ENCODE assay signal across 8 cellular contexts in the genomic region with DNA sequence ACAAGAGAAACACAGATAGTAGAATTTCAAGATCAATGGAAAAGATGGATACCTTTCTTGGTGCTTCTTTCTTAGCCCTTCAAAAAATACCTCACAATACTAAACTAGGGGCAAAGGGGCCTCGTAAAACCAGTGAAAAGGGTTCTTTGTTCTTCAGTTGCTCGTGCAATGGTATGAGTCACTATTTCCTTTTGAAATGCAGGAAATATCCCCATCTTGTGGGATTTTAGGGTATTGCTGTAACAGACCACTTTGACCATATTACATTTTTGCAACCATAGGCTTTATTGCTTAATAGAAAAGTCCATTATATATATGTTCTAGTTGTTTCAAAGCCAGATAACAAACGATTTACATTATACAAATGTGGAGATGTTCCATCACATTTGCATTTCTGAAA.
DNase-seq lines count a peak whose midpoint lies in the region; ATAC-seq and TF ChIP-seq lines count a peak whose summit lies in the region.

No MANE protein-coding gene starts in this region.

- H3K27ac Mint-ChIP-seq in natural killer cell: no peak overlapping the region
- H3K27ac Mint-ChIP-seq in activated naive CD4-positive, alpha-beta T cell treated with anti-CD3 and anti-CD28 coated beads, Interleukin-2, amount 10 ng/mL, durations not matched to agents 7 days and 5 days: no peak overlapping the region
- no peak overlapping the region for H3K27ac Mint-ChIP-seq in activated CD4-positive, alpha-beta memory T cell treated with anti-CD3 and anti-CD28 coated beads for 36 hours

- H3K36me3 ChIP-seq in BE2C (no peaks in the 10 kb centered on the region), body of pancreas (replicated peaks in 1 of 2; ENCODE audit: insufficient read depth in 1 of 2, low read depth in 2 of 2) (no peaks in the 10 kb centered on the region)

- H3K9me3 Mint-ChIP-seq in natural killer cell: peaks cover 0 to 2% of the 10 kb centered on the region in 2 donors
- peaks cover 4% of the 10 kb centered on the region for H3K9me3 Mint-ChIP-seq in activated naive CD4-positive, alpha-beta T cell treated with anti-CD3 and anti-CD28 coated beads, Interleukin-2, amount 10 ng/mL, durations not matched to agents 7 days and 5 days
- peaks cover 13% of the 10 kb centered on the region for H3K9me3 Mint-ChIP-seq in activated CD4-positive, alpha-beta memory T cell treated with anti-CD3 and anti-CD28 coated beads for 36 hours

- no peaks in the 10 kb centered on the region for H3K9me3 ChIP-seq in BE2C
- peaks cover 0 to 21% (median 0%) of the 10 kb centered on the region in 3 donors for H3K9me3 ChIP-seq in body of pancreas

- no peak overlapping the region for H3K27ac ChIP-seq in body of pancreas

- intact Hi-C loops in body of pancreas (cut with DNase I): no loop called here
- intact Hi-C loops in natural killer cell (cut with micrococcal nuclease): loop anchor here (2.0 kb wide), 1 partner anchor 1303 kb away; no protein-coding TSS in a partner anchor
- intact Hi-C loops in activated CD4-positive, alpha-beta memory T cell treated with anti-CD3 and anti-CD28 coated beads for 36 hours (cut with micrococcal nuclease): loop anchor here (1.0 kb wide), 1 partner anchor 415 kb away; no protein-coding TSS in a partner anchor

- no peak overlapping the region for H3K4me3 ChIP-seq in BE2C (ENCODE audit: low read depth, low read length)
- no peak overlapping the region for H3K4me3 ChIP-seq in body of pancreas

- no peak overlapping the region for H3K4me3 Mint-ChIP-seq in natural killer cell
- H3K4me3 Mint-ChIP-seq in activated naive CD4-positive, alpha-beta T cell treated with anti-CD3 and anti-CD28 coated beads, Interleukin-2, amount 10 ng/mL, durations not matched to agents 7 days and 5 days: no peak overlapping the region
- no peak overlapping the region for H3K4me3 Mint-ChIP-seq in activated CD4-positive, alpha-beta memory T cell treated with anti-CD3 and anti-CD28 coated beads for 36 hours

- CTCF ChIA-PET in activated naive CD4-positive, alpha-beta T cell treated with anti-CD3 and anti-CD28 coated beads, Interleukin-2, amount 10 ng/mL, durations not matched to agents 7 days and 5 days (lab: Charles Lee): interaction anchor here (0.7 to 2.1 kb wide), 2 partner anchors 415 to 602 kb away, joined by 3 to 10 read pairs; no protein-coding TSS in a partner anchor
- CTCF ChIA-PET in activated CD4-positive, alpha-beta memory T cell treated with anti-CD3 and anti-CD28 coated beads for 36 hours (lab: Charles Lee): interaction anchor here (1.0 kb wide), 1 partner anchor 415 kb away, joined by 4 read pairs; no protein-coding TSS in a partner anchor

- no peaks in the 10 kb centered on the region for H3K36me3 Mint-ChIP-seq in natural killer cell
- no peaks in the 10 kb centered on the region for H3K36me3 Mint-ChIP-seq in activated naive CD4-positive, alpha-beta T cell treated with anti-CD3 and anti-CD28 coated beads, Interleukin-2, amount 10 ng/mL, durations not matched to agents 7 days and 5 days
- no peaks in the 10 kb centered on the region for H3K36me3 Mint-ChIP-seq in activated CD4-positive, alpha-beta memory T cell treated with anti-CD3 and anti-CD28 coated beads for 36 hours

- H3K4me1 Mint-ChIP-seq in natural killer cell: no peaks in the 10 kb centered on the region
- no peaks in the 10 kb centered on the region for H3K4me1 Mint-ChIP-seq in activated naive CD4-positive, alpha-beta T cell treated with anti-CD3 and anti-CD28 coated beads, Interleukin-2, amount 10 ng/mL, durations not matched to agents 7 days and 5 days
- H3K4me1 Mint-ChIP-seq in activated CD4-positive, alpha-beta memory T cell treated with anti-CD3 and anti-CD28 coated beads for 36 hours (ENCODE audit: low read depth): no peaks in the 10 kb centered on the region

- no peak for DNase-seq in BE2C
- DNase-seq in LHCN-M2 (ENCODE audit: low read depth): peak; percentile 40
- DNase-seq in body of pancreas: no peak
- DNase-seq in natural killer cell: no peak
- no peak for DNase-seq in COLO668 (lab: John Stamatoyannopoulos, UW; ENCODE audit: unreplicated experiment)
- DNase-seq in activated naive CD4-positive, alpha-beta T cell treated with anti-CD3 and anti-CD28 coated beads, Interleukin-2, amount 10 ng/mL, durations not matched to agents 7 days and 5 days: no peak
- DNase-seq in activated CD4-positive, alpha-beta memory T cell treated with anti-CD3 and anti-CD28 coated beads for 36 hours: no peak

- no peak for TF ChIP-seq POLR2A in body of pancreas (IDR thresholded peaks at IDR 0.05)

- ATAC-seq in GM18502 (IDR thresholded peaks at IDR 0.05; ENCODE audit: poor library complexity, unreplicated experiment): peak; percentile 69
- ATAC-seq in body of pancreas: no peak
- peak in 1 of 3 donors; percentile 34 for ATAC-seq in natural killer cell

- WGBS in body of pancreas, 2 donors: 10 to 18% methylated on average over 3 of the region's 3 CpGs

- H3K27me3 Mint-ChIP-seq in natural killer cell (ENCODE audit: low read depth in 2 of 2): peaks cover 8% of the 10 kb centered on the region in 2 donors
- peaks cover 4% of the 10 kb centered on the region for H3K27me3 Mint-ChIP-seq in activated naive CD4-positive, alpha-beta T cell treated with anti-CD3 and anti-CD28 coated beads, Interleukin-2, amount 10 ng/mL, durations not matched to agents 7 days and 5 days
- peaks cover 2% of the 10 kb centered on the region for H3K27me3 Mint-ChIP-seq in activated CD4-positive, alpha-beta memory T cell treated with anti-CD3 and anti-CD28 coated beads for 36 hours

- POLR2A ChIA-PET in activated CD4-positive, alpha-beta memory T cell treated with anti-CD3 and anti-CD28 coated beads for 36 hours (lab: Charles Lee): no interaction called here

- H3K4me1 ChIP-seq in BE2C (no peaks in the 10 kb centered on the region), body of pancreas (no peaks in the 10 kb centered on the region)

- no peaks in the 10 kb centered on the region for H3K27me3 ChIP-seq in BE2C
- no peaks in the 10 kb centered on the region for H3K27me3 ChIP-seq in body of pancreas

- TF ChIP-seq CTCF in BE2C (IDR thresholded peaks at IDR 0.05; ENCODE audit: low read depth, low read length) (peak; percentile 33), body of pancreas (IDR thresholded peaks at IDR 0.05) (peak in 6 of 7 experiments; percentile 16 to 46 (median 40)), natural killer cell (IDR thresholded peaks at IDR 0.05) (peak; percentile 15)
